In genomic region chr22:35349704-35350538, GRCh38 we compare ENCODE assay signal across 8 cellular contexts. TPM values are rescaled to one million over a fixed set of nuclear protein-coding genes. Genes with fewer than 3 reads are reported as not detected.
A peak's percentile ranks its signal among the peaks of the same experiment; 100 is the strongest.
DNase-seq lines count a peak whose midpoint lies in the region; ATAC-seq, FAIRE-seq and TF ChIP-seq lines count a peak whose summit lies in the region.

No MANE protein-coding gene starts in this region.

- intact Hi-C loops in GM12878 (cut with micrococcal nuclease; ENCODE audit: unreplicated experiment), result loop anchor here (1.0 to 5.0 kb wide), 4 partner anchors 233 to 775 kb away; no protein-coding TSS in a partner anchor

- TF ChIP-seq POLR2A in GM12878 (IDR thresholded peaks at IDR 0.05; ENCODE audit: low read depth, low read length), result no peak

- no peak for TF ChIP-seq EP300 in GM12878 (IDR thresholded peaks at IDR 0.05; ENCODE audit: borderline replicate concordance in 1 of 2, control insufficient read depth in 1 of 2, low read depth in 2 of 2, low read length in 2 of 2)

- ATAC-seq in GM12878 (0 out of 3 replicates have a peak, but pooled peaks have one; percentile 10), naive B cell (ENCODE audit: low read depth in 2 of 2) (no peak), GM19397 (IDR thresholded peaks at IDR 0.05; ENCODE audit: unreplicated experiment) (no peak)

- no TSS peak for BruUV-seq in GM12878 (replicated peaks; lab: Mats Ljungman, UMichigan)

- POLR2A ChIA-PET in GM12878 (lab: Charles Lee), result interaction anchor here (0.5 to 2.5 kb wide), 5 partner anchors 10 to 1594 kb away, joined by 3 to 12 read pairs (median 5); no protein-coding TSS in a partner anchor

- H3K4me3 ChIP-seq in KMS-11 (IDR thresholded peaks at IDR 0.05; ENCODE audit: insufficient read depth, low read depth, low read length), result no peak overlapping the region
- no peak overlapping the region for H3K4me3 ChIP-seq in GM12878
- H3K4me3 ChIP-seq in MG63, result no peak overlapping the region

- 67% methylated on average over 8 of the region's 17 CpGs for WGBS in GM12878 (ENCODE audit: insufficient coverage, insufficient replicate concordance, low lambda C conversion rate, missing lambda C conversion rate)

- no peaks in the 10 kb centered on the region for H3K36me3 Mint-ChIP-seq in naive B cell
- peaks cover 20% of the 10 kb centered on the region for H3K36me3 Mint-ChIP-seq in activated T-cell treated with anti-CD3 and anti-CD28 coated beads, Interleukin-2, amount 50 U/mL, for 24 hours (ENCODE audit: low read depth)

- no peak for FAIRE-seq in GM12878 (lab: Jason Lieb, UNC)

- SMC1A ChIA-PET in GM12878 (lab: Charles Lee; ENCODE audit: uncharacterized antibody, unreplicated experiment), result interaction anchor here (0.6 to 4.2 kb wide), 9 partner anchors 10 to 235 kb away, joined by 3 to 67 read pairs (median 5); no protein-coding TSS in a partner anchor

- H3K27me3 Mint-ChIP-seq in naive B cell, result no peaks in the 10 kb centered on the region
- peaks cover 16% of the 10 kb centered on the region for H3K27me3 Mint-ChIP-seq in activated T-cell treated with anti-CD3 and anti-CD28 coated beads, Interleukin-2, amount 50 U/mL, for 24 hours

- peak overlapping the region in 5 of 8 donors; percentile 22 to 87 (median 42) for H3K4me3 Mint-ChIP-seq in naive B cell
- no peak overlapping the region for H3K4me3 Mint-ChIP-seq in activated T-cell treated with anti-CD3 and anti-CD28 coated beads, Interleukin-2, amount 50 U/mL, for 24 hours

- H3K4me1 ChIP-seq in KMS-11 (ENCODE audit: low read depth, poor library complexity, severe bottlenecking) (peaks cover 33% of the 10 kb centered on the region), GM12878 (ENCODE audit: control insufficient read depth, insufficient read depth, low read length) (peaks cover 37% of the 10 kb centered on the region)

- H2AFZ ChIP-seq in KMS-11 (ENCODE audit: low read depth) (peak overlapping the region; percentile 94), GM12878 (ENCODE audit: control insufficient read depth, low read depth, low read length) (peak overlapping the region; percentile 82)

- in situ Hi-C loops in GM12878 (cut with MboI), result loop anchor here (5.0 to 10.0 kb wide), 4 partner anchors 232 to 775 kb away; no protein-coding TSS in a partner anchor

- TF ChIP-seq RAD21 in GM12878 (IDR thresholded peaks at IDR 0.05; ENCODE audit: insufficient read depth, low read depth, low read length), result no peak

- no peaks in the 10 kb centered on the region for H3K36me3 ChIP-seq in KMS-11 (ENCODE audit: insufficient read depth)
- H3K36me3 ChIP-seq in GM12878 (ENCODE audit: control insufficient read depth in 2 of 2, insufficient read depth in 2 of 2, low read length in 1 of 2), result peaks cover 0 to 2% of the 10 kb centered on the region in 2 experiments; a peak in 2 of 4 replicates
- H3K36me3 ChIP-seq in MG63, result no peaks in the 10 kb centered on the region

- H3K4me2 ChIP-seq in KMS-11 (peak overlapping the region; percentile 46), GM12878 (ENCODE audit: control insufficient read depth, insufficient read depth) (no peak overlapping the region)

- H4K20me1 ChIP-seq in KMS-11 (ENCODE audit: insufficient read depth) (no peaks in the 10 kb centered on the region), GM12878 (ENCODE audit: control insufficient read depth, insufficient read depth) (no peaks in the 10 kb centered on the region)

- no peaks in the 10 kb centered on the region for H3K27me3 ChIP-seq in KMS-11 (ENCODE audit: insufficient read depth, low read depth)
- H3K27me3 ChIP-seq in GM12878 (replicated peaks in 1 of 2; ENCODE audit: control insufficient read depth in 2 of 2, insufficient read depth in 2 of 2, low read length in 1 of 2), result no peaks in the 10 kb centered on the region
- no peaks in the 10 kb centered on the region for H3K27me3 ChIP-seq in MG63

- peaks cover 30 to 47% (median 34%) of the 10 kb centered on the region in 3 donors for H3K4me1 Mint-ChIP-seq in naive B cell
- peaks cover 25% of the 10 kb centered on the region for H3K4me1 Mint-ChIP-seq in activated T-cell treated with anti-CD3 and anti-CD28 coated beads, Interleukin-2, amount 50 U/mL, for 24 hours (ENCODE audit: low read depth)

- no peaks in the 10 kb centered on the region for H3K9me3 Mint-ChIP-seq in naive B cell
- H3K9me3 Mint-ChIP-seq in activated T-cell treated with anti-CD3 and anti-CD28 coated beads, Interleukin-2, amount 50 U/mL, for 24 hours, result no peaks in the 10 kb centered on the region

- H3K27ac ChIP-seq in KMS-11 (no peak overlapping the region; the same call in 1 of the 2 replicates), GM12878 (ENCODE audit: control insufficient read depth, insufficient read depth) (no peak overlapping the region)

- DNase-seq in AG08395 (ENCODE audit: low spot score), result peak; percentile 15
- no peak for DNase-seq in GM12878 (ENCODE audit: low read depth, low spot score)
- no peak for DNase-seq in naive B cell
- DNase-seq in MG63, result no peak
- no peak for DNase-seq in activated T-cell treated with anti-CD3 and anti-CD28 coated beads, Interleukin-2, amount 50 U/mL, for 24 hours
- no peak for DNase-seq in iPS-NIHi7 (ENCODE audit: extremely low spot score)

- H3K9me3 ChIP-seq in GM12878 (replicated peaks; ENCODE audit: control insufficient read depth, insufficient read depth, low read length), result no peaks in the 10 kb centered on the region
- H3K9me3 ChIP-seq in MG63, result no peaks in the 10 kb centered on the region

- peak overlapping the region in 5 of 6 donors; percentile 27 to 100 (median 84) for H3K27ac Mint-ChIP-seq in naive B cell
- no peak overlapping the region for H3K27ac Mint-ChIP-seq in activated T-cell treated with anti-CD3 and anti-CD28 coated beads, Interleukin-2, amount 50 U/mL, for 24 hours

- RAD21 ChIA-PET in GM12878 (lab: Charles Lee; ENCODE audit: unreplicated experiment), result interaction anchor here (1.2 to 4.4 kb wide), 8 partner anchors 19 to 274 kb away, joined by 3 to 112 read pairs (median 6); no protein-coding TSS in a partner anchor

- CTCF ChIA-PET in GM12878 (lab: Yijun Ruan, JAX), result interaction anchor here (0.7 to 5.2 kb wide), 14 partner anchors 11 to 277 kb away, joined by 3 to 91 read pairs (median 5); partner anchors contain the start of genes HMOX1 and TOM1

- no peaks in the 10 kb centered on the region for H3K79me2 ChIP-seq in KMS-11 (ENCODE audit: insufficient read depth, low read depth)
- no peaks in the 10 kb centered on the region for H3K79me2 ChIP-seq in GM12878 (ENCODE audit: control insufficient read depth, insufficient read depth, low read length)

- TF ChIP-seq CTCF in KMS-11 (conservative IDR thresholded peaks at IDR 0.05; ENCODE audit: low read depth, low read length), result no peak
- TF ChIP-seq CTCF in GM12878 (IDR thresholded peaks at IDR 0.05 in 2 of 3, conservative IDR thresholded peaks at IDR 0.05 in 1 of 3; ENCODE audit: control insufficient read depth in 2 of 3, extremely low read depth in 1 of 3, insufficient read depth in 1 of 3, low read depth in 3 of 3, low read length in 3 of 3), result no peak

- H3K9ac ChIP-seq in KMS-11 (peak overlapping the region; percentile 74; the same call in 1 of the 2 replicates), GM12878 (ENCODE audit: control insufficient read depth, insufficient read depth, low read length) (peak overlapping the region; percentile 12; the same call in 1 of the 2 replicates)

RNA-seq across cellular contexts. Expression of gene HMOX1, which starts 31.0 kb away (rescaled TPM):
- total RNA-seq in GM12878 (2013; cell fraction: nucleolus; rRNA removed), result 7.3 and 7.5 TPM in 2 replicates
- total RNA-seq in GM12878 (2014; rRNA removed), result 17.5 and 24.1 TPM in 2 replicates
- total RNA-seq in GM12878 (2014; rRNA removed; fragmentation: Illumina TruSeq; extraction: Trizol), result 9.9 and 12.5 TPM in 2 replicates
- 20.2 and 21.9 TPM in 2 replicates for total RNA-seq in GM12878 (2021)
- polyA plus RNA-seq in GM12878 (2011; ENCODE audit: low read depth), result 9.7 TPM
- 15.8 and 36.7 TPM in 2 replicates for polyA plus RNA-seq in GM12878 (2011; rRNA removed)
- 55.4 and 56.2 TPM in 2 replicates for polyA plus RNA-seq in GM12878 (2011; cell fraction: cytosol; rRNA removed)
- 31.5 and 37.5 TPM in 2 replicates for polyA plus RNA-seq in GM12878 (2011; cell fraction: nucleus; rRNA removed)
- polyA plus RNA-seq in GM12878 (2012), result 9.3 and 19.2 TPM in 2 replicates
- polyA plus RNA-seq in GM12878 (2014; fragmentation: Illumina TruSeq; extraction: Trizol), result 9.9 and 18.3 TPM in 2 replicates
- 1 to 10 TPM; 1.5 to 2.4 TPM for polyA plus RNA-seq in GM12878 (2014; fragmentation: Nextera tagmentation; extraction: Ambion mirVana)
- 22.9 and 30.6 TPM in 2 replicates for polyA plus RNA-seq in GM12878 (2014; rRNA removed)
- polyA plus RNA-seq in GM12878 (2016; fragmentation: Nextera tagmentation; extraction: Ambion mirVana), result 10 to 100 TPM; 16.9 to 19.3 TPM
- polyA minus RNA-seq in GM12878 (2011; rRNA and poly(A)+ RNA removed), result 13.0 and 30.4 TPM in 2 replicates
- 10.2 and 10.8 TPM in 2 replicates for polyA minus RNA-seq in GM12878 (2011; cell fraction: cytosol; rRNA and poly(A)+ RNA removed)
- 7.7 and 15.9 TPM in 2 replicates for polyA minus RNA-seq in GM12878 (2011; cell fraction: nucleus; rRNA and poly(A)+ RNA removed)
- polyA plus RNA-seq in naive B cell (ENCODE audit: low read depth in 6 of 6), result 1 to 10 TPM; 1.2 to 6.3 (median 2.1) TPM
- 36.1 and 66.9 TPM in 2 replicates for total RNA-seq in MG63 (2014; rRNA removed; shearing (Covaris generic); ENCODE audit: low replicate concordance)

RNA-seq across cellular contexts. Expression of gene MCM5, which starts 50.0 kb away (rescaled TPM):
- 242 and 271 TPM in 2 replicates for total RNA-seq in GM12878 (2013; cell fraction: nucleolus; rRNA removed)
- 251 and 253 TPM in 2 replicates for total RNA-seq in GM12878 (2014; rRNA removed)
- total RNA-seq in GM12878 (2014; rRNA removed; fragmentation: Illumina TruSeq; extraction: Trizol), result 84.6 and 100 TPM in 2 replicates
- total RNA-seq in GM12878 (2021), result 277 and 301 TPM in 2 replicates
- polyA plus RNA-seq in GM12878 (2011; ENCODE audit: low read depth), result 32.5 TPM
- polyA plus RNA-seq in GM12878 (2011; rRNA removed), result 97.8 and 186 TPM in 2 replicates
- polyA plus RNA-seq in GM12878 (2011; cell fraction: cytosol; rRNA removed), result 163 and 222 TPM in 2 replicates
- 384 and 412 TPM in 2 replicates for polyA plus RNA-seq in GM12878 (2011; cell fraction: nucleus; rRNA removed)
- polyA plus RNA-seq in GM12878 (2012), result 85.2 and 127 TPM in 2 replicates
- polyA plus RNA-seq in GM12878 (2014; fragmentation: Illumina TruSeq; extraction: Trizol), result 35.9 and 98.0 TPM in 2 replicates
- polyA plus RNA-seq in GM12878 (2014; fragmentation: Nextera tagmentation; extraction: Ambion mirVana), result 10 to 100 TPM; 14.1 to 22.1 TPM
- 142 and 197 TPM in 2 replicates for polyA plus RNA-seq in GM12878 (2014; rRNA removed)
- 100 to 1,000 TPM; 348 to 360 TPM for polyA plus RNA-seq in GM12878 (2016; fragmentation: Nextera tagmentation; extraction: Ambion mirVana)
- polyA minus RNA-seq in GM12878 (2011; rRNA and poly(A)+ RNA removed), result 280 and 293 TPM in 2 replicates
- polyA minus RNA-seq in GM12878 (2011; cell fraction: cytosol; rRNA and poly(A)+ RNA removed), result 86.7 and 136 TPM in 2 replicates
- 114 and 175 TPM in 2 replicates for polyA minus RNA-seq in GM12878 (2011; cell fraction: nucleus; rRNA and poly(A)+ RNA removed)
- polyA plus RNA-seq in naive B cell (ENCODE audit: low read depth in 6 of 6), result 10 to 100 TPM; 56.1 to 76.6 (median 64.0) TPM
- 72.8 and 117 TPM in 2 replicates for total RNA-seq in MG63 (2014; rRNA removed; shearing (Covaris generic); ENCODE audit: low replicate concordance)

RNA-seq across cellular contexts. Expression of gene TOM1, which starts 50.2 kb away (rescaled TPM):
- 124 and 147 TPM in 2 replicates for total RNA-seq in GM12878 (2013; cell fraction: nucleolus; rRNA removed)
- 33.5 and 37.3 TPM in 2 replicates for total RNA-seq in GM12878 (2014; rRNA removed)
- 17.3 and 18.2 TPM in 2 replicates for total RNA-seq in GM12878 (2014; rRNA removed; fragmentation: Illumina TruSeq; extraction: Trizol)
- total RNA-seq in GM12878 (2021), result 36.4 and 37.9 TPM in 2 replicates
- polyA plus RNA-seq in GM12878 (2011; ENCODE audit: low read depth), result 23.4 TPM
- polyA plus RNA-seq in GM12878 (2011; rRNA removed), result 32.2 and 64.6 TPM in 2 replicates
- polyA plus RNA-seq in GM12878 (2011; cell fraction: cytosol; rRNA removed), result 77.4 and 79.3 TPM in 2 replicates
- polyA plus RNA-seq in GM12878 (2011; cell fraction: nucleus; rRNA removed), result 95.7 and 99.1 TPM in 2 replicates
- 31.1 and 35.7 TPM in 2 replicates for polyA plus RNA-seq in GM12878 (2012)
- 33.0 and 60.6 TPM in 2 replicates for polyA plus RNA-seq in GM12878 (2014; fragmentation: Illumina TruSeq; extraction: Trizol)
- polyA plus RNA-seq in GM12878 (2014; fragmentation: Nextera tagmentation; extraction: Ambion mirVana), result 1 to 10 TPM; 2.2 to 2.9 TPM
- polyA plus RNA-seq in GM12878 (2014; rRNA removed), result 40.5 and 43.3 TPM in 2 replicates
- polyA plus RNA-seq in GM12878 (2016; fragmentation: Nextera tagmentation; extraction: Ambion mirVana), result 10 to 100 TPM; 50.4 to 53.6 TPM
- 112 and 113 TPM in 2 replicates for polyA minus RNA-seq in GM12878 (2011; rRNA and poly(A)+ RNA removed)
- polyA minus RNA-seq in GM12878 (2011; cell fraction: cytosol; rRNA and poly(A)+ RNA removed), result 20.8 and 21.0 TPM in 2 replicates
- polyA minus RNA-seq in GM12878 (2011; cell fraction: nucleus; rRNA and poly(A)+ RNA removed), result 51.9 and 56.4 TPM in 2 replicates
- polyA plus RNA-seq in naive B cell (ENCODE audit: low read depth in 6 of 6), result 10 to 100 TPM; 15.4 to 24.9 (median 18.8) TPM
- 18.1 and 19.2 TPM in 2 replicates for total RNA-seq in MG63 (2014; rRNA removed; shearing (Covaris generic); ENCODE audit: low replicate concordance)
